In the genomic region with DNA sequence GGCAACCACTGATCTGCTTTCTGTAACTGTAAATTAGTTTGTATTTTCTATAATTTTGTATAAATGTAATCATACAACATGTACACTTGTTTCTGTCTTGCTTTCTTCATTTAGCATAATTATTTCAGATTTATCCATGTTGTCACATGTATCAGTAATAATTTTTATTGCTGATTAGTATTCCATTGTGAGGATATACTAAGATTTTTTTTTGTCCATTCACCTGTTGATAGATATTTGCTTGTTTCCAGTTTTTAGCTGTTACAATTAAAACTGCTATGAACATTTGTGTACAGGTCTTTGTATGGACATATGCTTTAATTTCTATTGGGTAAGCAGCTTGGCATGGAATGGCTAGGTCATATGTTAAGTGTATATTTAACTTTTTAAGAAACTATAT, we compare ENCODE assay signal across 9 cellular contexts. TPM values are rescaled to one million over a fixed set of nuclear protein-coding genes. Genes with fewer than 3 reads are reported as not detected.
"Had no signal": no experiment of that assay in that cellular context is flagged by ENCODE, and none has a peak within 500 bp of the region (broad histone marks: within the 10 kb centered on the region; RNA-seq: fewer than 3 reads in every experiment).

No MANE protein-coding gene starts in this region.

- DNase-seq: GM23248, GOT3, H7, KG1 had no signal

- H3K9me3 ChIP-seq: HAP-1 had no signal

- FAIRE-seq: HepG2 had no signal

- H3K9me3 Mint-ChIP-seq: IgD-negative memory B cell had no signal

- H3K4me1 Mint-ChIP-seq: IgD-negative memory B cell had no signal

- H3K27ac Mint-ChIP-seq: IgD-negative memory B cell had no signal

- H3K36me3 ChIP-seq: HAP-1 had no signal

- H3K4me3 ChIP-seq: GM23248, HAP-1 had no signal

- H3K27ac ChIP-seq: GM23248, HL-60 had no signal

- ATAC-seq: HCT116, HepG2 had no signal

- H3K4me3 Mint-ChIP-seq: IgD-negative memory B cell had no signal

- H3K9ac ChIP-seq: GM23248 had no signal

- H2AFZ ChIP-seq: GM23248 had no signal

RNA-seq across cellular contexts. Expression of gene PTPN13, which starts 33.6 kb away (rescaled TPM):
- total RNA-seq: HepG2 had no signal
